8 cellular contexts compared by ENCODE assay signal in the genomic region with DNA sequence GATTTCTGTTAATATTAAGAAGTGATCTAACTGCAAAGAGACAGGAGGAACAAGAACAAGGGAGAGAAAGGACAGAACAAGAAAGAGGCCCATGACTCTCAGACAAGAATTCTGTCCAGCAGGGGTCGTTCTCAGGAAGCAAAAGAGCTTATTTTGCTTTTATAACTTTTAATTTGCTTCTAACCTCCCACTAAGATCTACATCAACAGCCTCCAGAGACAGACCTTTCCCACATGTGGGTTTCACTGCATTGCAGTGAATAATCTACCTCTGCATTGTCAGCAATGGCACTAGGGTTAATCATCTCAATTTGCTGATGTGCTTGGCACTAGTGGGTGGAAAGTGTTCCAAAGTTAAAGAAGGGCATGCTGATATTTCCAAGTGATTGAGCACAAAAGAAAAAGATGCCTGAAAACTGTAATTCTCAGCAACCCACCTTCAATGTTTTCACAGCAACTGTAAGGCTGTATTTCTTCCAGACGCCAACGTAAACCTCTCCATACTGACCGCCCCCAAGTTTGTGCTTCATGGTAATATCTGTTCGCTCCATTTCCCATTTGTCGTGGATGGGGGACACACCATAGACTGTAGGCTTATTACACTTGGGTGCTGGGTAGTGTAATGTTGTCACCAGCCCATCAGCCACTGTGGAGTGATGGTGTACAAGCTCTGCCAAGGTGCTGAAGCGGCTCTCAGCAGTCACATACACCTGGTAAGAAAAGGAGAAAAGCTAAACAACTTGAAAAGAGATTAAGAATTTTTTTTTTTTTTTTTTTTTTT. TPM values are rescaled to one million over a fixed set of nuclear protein-coding genes. Genes with fewer than 3 reads are reported as not detected.
DNase-seq lines count a peak whose midpoint lies in the region; ATAC-seq and TF ChIP-seq lines count a peak whose summit lies in the region.

No MANE protein-coding gene starts in this region.

- H3K9me2 ChIP-seq in OCI-LY7 (ENCODE audit: insufficient read depth, low read length): no peaks in the 10 kb centered on the region

- no peak overlapping the region for H3K4me3 Mint-ChIP-seq in activated naive CD8-positive, alpha-beta T cell treated with anti-CD3 and anti-CD28 coated beads, Interleukin-2, amount 10 ng/mL, durations not matched to agents 7 days and 5 days
- H3K4me3 Mint-ChIP-seq in activated naive CD8-positive, alpha-beta T cell treated with anti-CD3 and anti-CD28 coated beads for 36 hours: no peak overlapping the region

- intact Hi-C loops in OCI-LY7 (cut with micrococcal nuclease; ENCODE audit: unreplicated experiment): loop anchor here (1.0 to 10.0 kb wide), 3 partner anchors 171 to 383 kb away; no protein-coding TSS in a partner anchor

- peak; percentile 14 for ATAC-seq in activated naive CD8-positive, alpha-beta T cell treated with anti-CD3 and anti-CD28 coated beads, Interleukin-2, amount 10 ng/mL, durations not matched to agents 7 days and 5 days (ENCODE audit: low read depth)
- ATAC-seq in left lobe of liver (peak; percentile 86), HG03565 (IDR thresholded peaks at IDR 0.05; ENCODE audit: unreplicated experiment) (no peak), HG02642 (IDR thresholded peaks at IDR 0.05; ENCODE audit: poor library complexity, unreplicated experiment) (no peak)

- peaks cover 3% of the 10 kb centered on the region for H3K4me1 Mint-ChIP-seq in activated naive CD8-positive, alpha-beta T cell treated with anti-CD3 and anti-CD28 coated beads, Interleukin-2, amount 10 ng/mL, durations not matched to agents 7 days and 5 days
- H3K4me1 Mint-ChIP-seq in activated naive CD8-positive, alpha-beta T cell treated with anti-CD3 and anti-CD28 coated beads for 36 hours: peaks cover 3% of the 10 kb centered on the region

- in situ Hi-C loops in brain microvascular endothelial cell (cut with HindIII; ENCODE audit: low pct_ligation_motif_present, low sequenced_read_pairs): no loop called here

- POLR2A ChIA-PET in activated naive CD8-positive, alpha-beta T cell treated with anti-CD3 and anti-CD28 coated beads, Interleukin-2, amount 10 ng/mL, durations not matched to agents 7 days and 5 days (lab: Charles Lee): interaction anchor here (1.6 kb wide), 1 partner anchor 173 kb away, joined by 5 read pairs; a partner anchor contains a TSS
- POLR2A ChIA-PET in OCI-LY7 (lab: Charles Lee): interaction anchor here (0.6 to 1.0 kb wide), 2 partner anchors 9 to 54 kb away, joined by 3 read pairs; no protein-coding TSS in a partner anchor

- no peak overlapping the region for H2AFZ ChIP-seq in OCI-LY7 (ENCODE audit: low read length)

- H3K4me3 ChIP-seq in OCI-LY7 (ENCODE audit: low read depth, low read length, poor library complexity, severe bottlenecking) (no peak overlapping the region), brain microvascular endothelial cell (ENCODE audit: low read depth, low read length) (no peak overlapping the region)

- H3K27ac Mint-ChIP-seq in activated naive CD8-positive, alpha-beta T cell treated with anti-CD3 and anti-CD28 coated beads, Interleukin-2, amount 10 ng/mL, durations not matched to agents 7 days and 5 days: no peak overlapping the region
- no peak overlapping the region for H3K27ac Mint-ChIP-seq in activated naive CD8-positive, alpha-beta T cell treated with anti-CD3 and anti-CD28 coated beads for 36 hours

- H3K36me3 ChIP-seq in OCI-LY7 (ENCODE audit: insufficient read depth, low read length) (peaks cover 40% of the 10 kb centered on the region), brain microvascular endothelial cell (replicated peaks) (peaks cover 73% of the 10 kb centered on the region)

- CTCF ChIA-PET in OCI-LY7 (lab: Charles Lee; ENCODE audit: unreplicated experiment): interaction anchor here (0.5 to 0.6 kb wide), 2 partner anchors 64 to 444 kb away, joined by 3 read pairs; no protein-coding TSS in a partner anchor

- H3K9me3 Mint-ChIP-seq in activated naive CD8-positive, alpha-beta T cell treated with anti-CD3 and anti-CD28 coated beads, Interleukin-2, amount 10 ng/mL, durations not matched to agents 7 days and 5 days: no peaks in the 10 kb centered on the region
- H3K9me3 Mint-ChIP-seq in activated naive CD8-positive, alpha-beta T cell treated with anti-CD3 and anti-CD28 coated beads for 36 hours: no peaks in the 10 kb centered on the region

- DNase-seq in activated naive CD8-positive, alpha-beta T cell treated with anti-CD3 and anti-CD28 coated beads, Interleukin-2, amount 10 ng/mL, durations not matched to agents 7 days and 5 days: no peak
- no peak for DNase-seq in activated naive CD8-positive, alpha-beta T cell treated with anti-CD3 and anti-CD28 coated beads for 36 hours
- DNase-seq in OCI-LY7 (ENCODE audit: low spot score): peak; percentile 63
- DNase-seq in brain microvascular endothelial cell: no peak
- DNase-seq in left lobe of liver (ENCODE audit: low spot score): no peak
- peak; percentile 18 for DNase-seq in stimulated activated naive CD4-positive, alpha-beta T cell treated with Interleukin-2 at 50 U/mL for 16 hours (lab: John Stamatoyannopoulos, UW)

- H3K79me2 ChIP-seq in OCI-LY7 (ENCODE audit: insufficient read depth, low read depth, low read length): no peaks in the 10 kb centered on the region

- H3K4me1 ChIP-seq in OCI-LY7 (ENCODE audit: insufficient read depth, low read length, poor library complexity, severe bottlenecking): no peaks in the 10 kb centered on the region

- peaks cover 5% of the 10 kb centered on the region for H3K36me3 Mint-ChIP-seq in activated naive CD8-positive, alpha-beta T cell treated with anti-CD3 and anti-CD28 coated beads, Interleukin-2, amount 10 ng/mL, durations not matched to agents 7 days and 5 days
- peaks cover 9% of the 10 kb centered on the region for H3K36me3 Mint-ChIP-seq in activated naive CD8-positive, alpha-beta T cell treated with anti-CD3 and anti-CD28 coated beads for 36 hours

- H3K27me3 ChIP-seq in brain microvascular endothelial cell (replicated peaks): no peaks in the 10 kb centered on the region

- H3K27ac ChIP-seq in OCI-LY7 (ENCODE audit: low read depth, low read length, poor library complexity, severe bottlenecking): no peak overlapping the region
- no peak overlapping the region for H3K27ac ChIP-seq in brain microvascular endothelial cell

- H3K27me3 Mint-ChIP-seq in activated naive CD8-positive, alpha-beta T cell treated with anti-CD3 and anti-CD28 coated beads, Interleukin-2, amount 10 ng/mL, durations not matched to agents 7 days and 5 days: no peaks in the 10 kb centered on the region
- no peaks in the 10 kb centered on the region for H3K27me3 Mint-ChIP-seq in activated naive CD8-positive, alpha-beta T cell treated with anti-CD3 and anti-CD28 coated beads for 36 hours

- TF ChIP-seq CTCF in OCI-LY7 (conservative IDR thresholded peaks at IDR 0.05; ENCODE audit: low read length) (peak; percentile 88), brain microvascular endothelial cell (IDR thresholded peaks at IDR 0.05; ENCODE audit: low read depth, low read length, missing control alignments) (peak; percentile 73)

- no TSS peak for BruUV-seq in OCI-LY7 (replicated peaks; lab: Mats Ljungman, UMichigan)

- no peak overlapping the region for H3K4me2 ChIP-seq in OCI-LY7 (ENCODE audit: low read length)

- no peaks in the 10 kb centered on the region for H3K9me3 ChIP-seq in OCI-LY7 (ENCODE audit: low read length)

- no peaks in the 10 kb centered on the region for H4K20me1 ChIP-seq in OCI-LY7 (ENCODE audit: insufficient read depth, low read length)

RNA-seq across cellular contexts. Expression of a gene that starts 39.5 kb away (rescaled TPM):
- total RNA-seq in activated naive CD8-positive, alpha-beta T cell treated with anti-CD3 and anti-CD28 coated beads, Interleukin-2, amount 10 ng/mL, durations not matched to agents 7 days and 5 days: 10 to 100 TPM; 41.5 to 45.1 TPM
- total RNA-seq in activated naive CD8-positive, alpha-beta T cell treated with anti-CD3 and anti-CD28 coated beads for 36 hours: 10 to 100 TPM; 40.1 to 41.1 TPM
- 32.9 and 49.0 TPM in 2 replicates for total RNA-seq in OCI-LY7 (2014; rRNA removed; shearing (Covaris generic))
- total RNA-seq in OCI-LY7 (2022): 66.7 and 67.4 TPM in 2 replicates
- 13.8 TPM for total RNA-seq in left lobe of liver

Comparison
In these comparisons a context has a peak if more than half of its experiments do, and no peak if none do; other contexts are left out.
1. ATAC-seq: peak in activated naive CD8-positive, alpha-beta T cell treated with anti-CD3 and anti-CD28 coated beads, Interleukin-2, amount 10 ng/mL, durations not matched to agents 7 days and 5 days (single experiment) and left lobe of liver (single experiment); none in HG03565 (single experiment) and HG02642 (single experiment).
2. DNase-seq: peak in OCI-LY7 (single experiment) and stimulated activated naive CD4-positive, alpha-beta T cell treated with Interleukin-2 at 50 U/mL for 16 hours (single experiment); none in activated naive CD8-positive, alpha-beta T cell treated with anti-CD3 and anti-CD28 coated beads, Interleukin-2, amount 10 ng/mL, durations not matched to agents 7 days and 5 days (single experiment), activated naive CD8-positive, alpha-beta T cell treated with anti-CD3 and anti-CD28 coated beads for 36 hours (single experiment), brain microvascular endothelial cell (single experiment) and left lobe of liver (single experiment).